In the genomic region with DNA sequence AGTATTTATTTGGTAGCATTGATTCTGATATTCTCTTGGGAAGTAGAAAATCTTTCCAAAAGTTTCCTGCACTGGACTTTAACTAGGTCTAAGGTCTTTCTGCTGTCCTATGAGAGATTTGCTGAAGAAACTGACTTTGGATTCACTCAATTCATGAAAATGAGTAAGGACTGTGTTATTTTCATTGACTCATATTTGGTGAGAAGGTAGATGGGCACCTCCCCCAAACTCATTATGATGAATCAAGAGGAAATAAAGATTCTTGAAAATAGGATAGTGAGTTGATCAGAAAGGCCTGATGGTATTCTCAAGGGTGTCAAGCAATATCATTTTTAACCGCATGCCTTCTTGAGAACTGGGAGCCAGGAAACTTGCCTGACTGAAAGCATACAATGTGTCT, we compare ENCODE assay signal across 1 cellular context.
TF ChIP-seq lines count a peak whose summit lies in the region.

No MANE protein-coding gene starts in this region.

TF ChIP-seq in endothelial cell of umbilical vein, 7 proteins besides CTCF, POLR2A, EP300 and RAD21 (continued from another document):
- TF ChIP-seq, protein P1, sequence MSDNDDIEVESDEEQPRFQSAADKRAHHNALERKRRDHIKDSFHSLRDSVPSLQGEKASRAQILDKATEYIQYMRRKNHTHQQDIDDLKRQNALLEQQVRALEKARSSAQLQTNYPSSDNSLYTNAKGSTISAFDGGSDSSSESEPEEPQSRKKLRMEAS (IDR thresholded peaks at IDR 0.05; ENCODE audit: insufficient read depth, insufficient read length): no peak
